1 cellular context compared by ENCODE assay signal in the genomic region with DNA sequence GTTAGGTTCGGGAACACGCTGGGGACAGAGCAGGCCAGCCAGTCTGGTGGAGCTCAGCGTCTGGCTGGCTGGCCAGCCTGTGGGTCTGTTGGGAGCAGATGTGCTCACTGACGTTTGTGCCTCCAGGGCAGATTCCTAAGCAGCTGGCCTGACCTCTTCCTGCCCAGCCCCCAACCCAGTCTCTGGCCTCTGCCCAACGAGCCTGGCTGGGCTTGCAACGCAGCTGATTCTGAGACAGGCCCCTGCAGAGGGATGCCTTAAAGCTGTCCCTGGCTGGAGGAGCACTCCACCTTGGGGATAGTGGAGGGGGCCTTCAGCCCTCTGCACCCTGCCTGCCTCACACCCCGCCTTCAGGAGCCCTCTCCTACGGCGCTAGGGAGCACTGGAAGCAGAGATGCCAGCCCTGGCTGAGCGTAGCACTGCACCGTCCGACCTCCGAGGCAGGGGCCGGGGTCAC.
TF ChIP-seq lines count a peak whose summit lies in the region.

No MANE protein-coding gene starts in this region.

TF ChIP-seq in A549, 52 proteins besides CTCF, POLR2A, EP300 and RAD21 (continued from another document):
- no peak for TF ChIP-seq GATA3 (IDR thresholded peaks at IDR 0.05; ENCODE audit: borderline replicate concordance)
- no peak for TF ChIP-seq SMC3 (IDR thresholded peaks at IDR 0.05)
- TF ChIP-seq EHF (CRISPR knock-in tag; IDR thresholded peaks at IDR 0.05): no peak
- no peak for TF ChIP-seq NPAS2 (CRISPR knock-in tag; IDR thresholded peaks at IDR 0.05; ENCODE audit: borderline replicate concordance)
- TF ChIP-seq HDAC2 (IDR thresholded peaks at IDR 0.05): no peak
- TF ChIP-seq CBX8 (IDR thresholded peaks at IDR 0.05): no peak
- TF ChIP-seq FOSL2 (IDR thresholded peaks at IDR 0.05): no peak
- no peak for TF ChIP-seq FOSL2 (CRISPR knock-in tag; IDR thresholded peaks at IDR 0.05)
